In genomic region chr15:78209646-78210348, GRCh38 we compare ENCODE assay signal across 13 cellular contexts. TPM values are rescaled to one million over a fixed set of nuclear protein-coding genes. Genes with fewer than 3 reads are reported as not detected.
DNase-seq lines count a peak whose midpoint lies in the region; ATAC-seq, FAIRE-seq and TF ChIP-seq lines count a peak whose summit lies in the region.
"Had no signal": no experiment of that assay in that cellular context is flagged by ENCODE, and none has a peak within 500 bp of the region (broad histone marks: within the 10 kb centered on the region; RNA-seq: fewer than 3 reads in every experiment).

No MANE protein-coding gene starts in this region.

- H3K27ac ChIP-seq in K562 (ENCODE audit: extremely low read depth, low read depth, low read length) = no peak overlapping the region
- no peak overlapping the region for H3K27ac ChIP-seq in left lung
- peak overlapping the region; percentile 85 for H3K27ac ChIP-seq in temporal lobe (ENCODE audit: low read depth, low read length)

- peak; percentile 14 for DNase-seq in activated CD4-positive, alpha-beta memory T cell treated with anti-CD3 and anti-CD28 coated beads, Interleukin-2, amount 10 ng/mL, durations not matched to agents 7 days and 5 days
- no peak for DNase-seq in activated CD4-positive, alpha-beta memory T cell treated with anti-CD3 and anti-CD28 coated beads for 36 hours
- DNase-seq in K562 (ENCODE audit: extremely low read depth in 1 of 4, low spot score in 3 of 4) = no peak
- DNase-seq in left lung = no peak
- no peak for DNase-seq in activated CD4-positive, alpha-beta T cell treated with anti-CD3 and anti-CD28 coated beads for 1 hour
- no peak for DNase-seq in NOMO-1 treated with dmso at 0.1 percent for 144 hours (lab: John Stamatoyannopoulos, UW; ENCODE audit: unreplicated experiment)
- DNase-seq: glutamatergic neuron, NCI-H187 had no signal

- H3K9ac ChIP-seq in K562 (ENCODE audit: insufficient read depth in 1 of 2, low read depth in 2 of 2, low read length in 2 of 2) = no peak overlapping the region

- TF ChIP-seq RAD21 in K562 (CRISPR knock-in tag; conservative IDR thresholded peaks at IDR 0.05 in 1 of 2, IDR thresholded peaks at IDR 0.05 in 1 of 2) = no peak

- no peak for TF ChIP-seq POLR2A in K562 (conservative IDR thresholded peaks at IDR 0.05)

- no peaks in the 10 kb centered on the region for H3K9me3 Mint-ChIP-seq in activated CD4-positive, alpha-beta memory T cell treated with anti-CD3 and anti-CD28 coated beads, Interleukin-2, amount 10 ng/mL, durations not matched to agents 7 days and 5 days
- H3K9me3 Mint-ChIP-seq in activated CD4-positive, alpha-beta memory T cell treated with anti-CD3 and anti-CD28 coated beads for 36 hours = no peaks in the 10 kb centered on the region
- H3K9me3 Mint-ChIP-seq: activated T-helper 17 cell treated with anti-CD3 and anti-CD28 coated beads, Interleukin-2, amount 50 U/mL, for 72 hours had no signal

- ATAC-seq in K562 (no peak), left lung (peak; percentile 37), HG03432 (IDR thresholded peaks at IDR 0.05; ENCODE audit: unreplicated experiment) (no peak)
- ATAC-seq: activated T-helper 17 cell treated with anti-CD3 and anti-CD28 coated beads, Interleukin-2, amount 50 U/mL, for 72 hours had no signal

- WGBS in K562 (ENCODE audit: insufficient coverage, low coverage, missing lambda C conversion rate) = 21% methylated on average over 7 of the region's 9 CpGs

- no peak overlapping the region for H3K4me3 Mint-ChIP-seq in activated CD4-positive, alpha-beta memory T cell treated with anti-CD3 and anti-CD28 coated beads, Interleukin-2, amount 10 ng/mL, durations not matched to agents 7 days and 5 days
- H3K4me3 Mint-ChIP-seq in activated CD4-positive, alpha-beta memory T cell treated with anti-CD3 and anti-CD28 coated beads for 36 hours = no peak overlapping the region
- H3K4me3 Mint-ChIP-seq: activated T-helper 17 cell treated with anti-CD3 and anti-CD28 coated beads, Interleukin-2, amount 50 U/mL, for 72 hours had no signal

- H3K36me3 ChIP-seq in K562 (ENCODE audit: control insufficient read depth, insufficient read depth, low read length) (no peaks in the 10 kb centered on the region), left lung (no peaks in the 10 kb centered on the region)

- no peak overlapping the region for H3K27ac Mint-ChIP-seq in activated CD4-positive, alpha-beta memory T cell treated with anti-CD3 and anti-CD28 coated beads, Interleukin-2, amount 10 ng/mL, durations not matched to agents 7 days and 5 days
- H3K27ac Mint-ChIP-seq in activated CD4-positive, alpha-beta memory T cell treated with anti-CD3 and anti-CD28 coated beads for 36 hours = no peak overlapping the region
- H3K27ac Mint-ChIP-seq: activated T-helper 17 cell treated with anti-CD3 and anti-CD28 coated beads, Interleukin-2, amount 50 U/mL, for 72 hours had no signal

- in situ Hi-C loops in K562 (cut with MboI) = no loop called here

- no peak overlapping the region for H3K4me2 ChIP-seq in K562 (ENCODE audit: insufficient read depth, low read length)

- no peak for TF ChIP-seq CTCF in K562 (IDR thresholded peaks at IDR 0.05 in 2 of 3, conservative IDR thresholded peaks at IDR 0.05 in 1 of 3; ENCODE audit: insufficient read depth in 2 of 3, low read depth in 1 of 3, low read length in 3 of 3)
- TF ChIP-seq CTCF in left lung (IDR thresholded peaks at IDR 0.05) = no peak

- no peak overlapping the region for H2AFZ ChIP-seq in K562 (ENCODE audit: low read depth, low read length)

- CTCF ChIA-PET in activated CD4-positive, alpha-beta memory T cell treated with anti-CD3 and anti-CD28 coated beads, Interleukin-2, amount 10 ng/mL, durations not matched to agents 7 days and 5 days (lab: Charles Lee) = interaction anchor here (0.7 kb wide), 1 partner anchor 14 kb away, joined by 3 read pairs; no protein-coding TSS in a partner anchor
- CTCF ChIA-PET in activated CD4-positive, alpha-beta memory T cell treated with anti-CD3 and anti-CD28 coated beads for 36 hours (lab: Charles Lee) = interaction anchor here (1.4 kb wide), 1 partner anchor 79 kb away, joined by 4 read pairs; the partner anchor contains the start of gene CIB2
- CTCF ChIA-PET in K562 (lab: Yijun Ruan, JAX; ENCODE audit: low intra/inter-chr PET ratio) = no interaction called here

- TF ChIP-seq EP300 in K562 (IDR thresholded peaks at IDR 0.05; ENCODE audit: low read length) = no peak

- no peaks in the 10 kb centered on the region for H3K79me2 ChIP-seq in K562 (ENCODE audit: control insufficient read depth, insufficient read depth, low read length)

- H3K27me3 Mint-ChIP-seq in activated CD4-positive, alpha-beta memory T cell treated with anti-CD3 and anti-CD28 coated beads, Interleukin-2, amount 10 ng/mL, durations not matched to agents 7 days and 5 days = peaks cover 11% of the 10 kb centered on the region
- H3K27me3 Mint-ChIP-seq in activated CD4-positive, alpha-beta memory T cell treated with anti-CD3 and anti-CD28 coated beads for 36 hours = no peaks in the 10 kb centered on the region

- POLR2A ChIA-PET in activated CD4-positive, alpha-beta memory T cell treated with anti-CD3 and anti-CD28 coated beads, Interleukin-2, amount 10 ng/mL, durations not matched to agents 7 days and 5 days (lab: Charles Lee) = no interaction called here
- POLR2A ChIA-PET in activated CD4-positive, alpha-beta memory T cell treated with anti-CD3 and anti-CD28 coated beads for 36 hours (lab: Charles Lee) = no interaction called here
- POLR2A ChIA-PET in K562 (lab: Yijun Ruan, JAX) = interaction anchor here (0.6 to 1.2 kb wide), 3 partner anchors 11 to 188 kb away, joined by 3 read pairs; no protein-coding TSS in a partner anchor

- H3K9me3 ChIP-seq in K562 (replicated peaks; ENCODE audit: control insufficient read depth, insufficient read depth, low read depth, low read length) (no peaks in the 10 kb centered on the region), left lung (no peaks in the 10 kb centered on the region)

- H3K4me1 ChIP-seq in K562 (replicated peaks in 1 of 2; ENCODE audit: control insufficient read depth in 2 of 2, insufficient read depth in 2 of 2, low read length in 2 of 2) (peaks cover 20% of the 10 kb centered on the region in 2 experiments; a peak in 4 of 5 replicates), left lung (no peaks in the 10 kb centered on the region)

- FAIRE-seq in K562 (lab: Jason Lieb, UNC) = peak; percentile 67
- FAIRE-seq: G401.6 had no signal

- H3K36me3 Mint-ChIP-seq in activated CD4-positive, alpha-beta memory T cell treated with anti-CD3 and anti-CD28 coated beads, Interleukin-2, amount 10 ng/mL, durations not matched to agents 7 days and 5 days (ENCODE audit: low read depth) = no peaks in the 10 kb centered on the region
- H3K36me3 Mint-ChIP-seq in activated CD4-positive, alpha-beta memory T cell treated with anti-CD3 and anti-CD28 coated beads for 36 hours = no peaks in the 10 kb centered on the region

- H3K9me1 ChIP-seq in K562 (ENCODE audit: control insufficient read depth, insufficient read depth, low read length) = no peaks in the 10 kb centered on the region

- BruUV-seq in K562 (replicated peaks; lab: Mats Ljungman, UMichigan) = no TSS peak

- H4K20me1 ChIP-seq in K562 (replicated peaks; ENCODE audit: control insufficient read depth, insufficient read depth, low read length) = 0 out of 2 replicates have a peak, but pooled peaks cover 3% of the 10 kb centered on the region

- intact Hi-C loops in activated CD4-positive, alpha-beta memory T cell treated with anti-CD3 and anti-CD28 coated beads for 36 hours (cut with micrococcal nuclease) = no loop called here
- intact Hi-C loops in K562 (cut with micrococcal nuclease) = no loop called here
- intact Hi-C loops in left lung (cut with DNase I) = no loop called here

- no peaks in the 10 kb centered on the region for H3K4me1 Mint-ChIP-seq in activated CD4-positive, alpha-beta memory T cell treated with anti-CD3 and anti-CD28 coated beads, Interleukin-2, amount 10 ng/mL, durations not matched to agents 7 days and 5 days
- H3K4me1 Mint-ChIP-seq in activated CD4-positive, alpha-beta memory T cell treated with anti-CD3 and anti-CD28 coated beads for 36 hours (ENCODE audit: low read depth) = no peaks in the 10 kb centered on the region
- H3K4me1 Mint-ChIP-seq: activated T-helper 17 cell treated with anti-CD3 and anti-CD28 coated beads, Interleukin-2, amount 50 U/mL, for 72 hours had no signal

- H3K27me3 ChIP-seq in K562 (ENCODE audit: control insufficient read depth in 2 of 2, insufficient read depth in 2 of 2, low read length in 2 of 2) (peaks cover 0 to 12% of the 10 kb centered on the region in 2 experiments; a peak in 2 of 5 replicates), left lung (peaks cover 0 to 3% of the 10 kb centered on the region in 2 donors)

- H3K4me3 ChIP-seq in K562 (no peak overlapping the region), left lung (no peak overlapping the region)

RNA-seq across cellular contexts. Expression of gene ACSBG1, which starts 24.6 kb away (rescaled TPM):
- total RNA-seq in activated CD4-positive, alpha-beta memory T cell treated with anti-CD3 and anti-CD28 coated beads, Interleukin-2, amount 10 ng/mL, durations not matched to agents 7 days and 5 days = not detected
- under 1 TPM in 1 of 2 experiments, not detected in 1; 0.26 TPM for total RNA-seq in activated CD4-positive, alpha-beta memory T cell treated with anti-CD3 and anti-CD28 coated beads for 36 hours
- 9.2 and 9.5 TPM in 2 replicates for total RNA-seq in K562 (2011; cell fraction: chromatin; rRNA removed; ENCODE audit: low replicate concordance)
- total RNA-seq in K562 (2011; cell fraction: nucleolus; rRNA removed) = 5.3 and 7.0 TPM in 2 replicates
- 7.6 and 8.9 TPM in 2 replicates for total RNA-seq in K562 (2011; cell fraction: nucleoplasm; rRNA removed)
- total RNA-seq in K562 (2014; rRNA removed) (2.5 and 3.3 TPM in 2 replicates), K562 (2014; rRNA removed; fragmentation: Illumina TruSeq; extraction: Trizol) (3.1 and 3.7 TPM in 2 replicates), K562 (2015; rRNA removed; fragmentation: Illumina TruSeq; extraction: Trizol) (0.83 TPM in 2 replicates), K562 (2021) (2.6 and 3.3 TPM in 2 replicates), left lung (1 to 10 TPM in 1 of 2 donors, not detected in 1; 1.9 TPM), temporal lobe (3.0 TPM)
- polyA plus RNA-seq in K562 (2011; rRNA removed) (1.2 and 2.0 TPM in 2 replicates), K562 (2014; fragmentation: Illumina TruSeq; extraction: Trizol) (4.8 and 6.4 TPM in 2 replicates), K562 (2014; fragmentation: Nextera tagmentation; extraction: Ambion mirVana) (under 1 TPM; 0.36 to 0.75 TPM), K562 (2014; rRNA removed) (4.6 and 5.0 TPM in 2 replicates)
- 1.9 and 4.0 TPM in 2 replicates for polyA plus RNA-seq in K562 (2011; cell fraction: cytosol; rRNA removed)
- polyA plus RNA-seq in K562 (2011; cell fraction: nucleus; rRNA removed) = 3.7 and 12.6 TPM in 2 replicates
- polyA plus RNA-seq in K562 (2012) = 1.3 and 1.4 TPM in 2 replicates
- polyA minus RNA-seq in K562 (2011; rRNA and poly(A)+ RNA removed) = 0.72 and 3.4 TPM in 2 replicates
- polyA minus RNA-seq in K562 (2011; cell fraction: cytosol; rRNA and poly(A)+ RNA removed) = 1.1 TPM in 1 of 2 replicates, not detected in the other
- polyA minus RNA-seq in K562 (2011; cell fraction: nucleus; rRNA and poly(A)+ RNA removed) = 3.0 and 5.5 TPM in 2 replicates
- total RNA-seq: activated T-helper 17 cell treated with anti-CD3 and anti-CD28 coated beads, Interleukin-2, amount 50 U/mL, for 72 hours had no signal

RNA-seq across cellular contexts. Expression of gene DNAJA4, which starts 54.6 kb away (rescaled TPM):
- 10 to 100 TPM; 27.7 to 30.9 TPM for total RNA-seq in activated CD4-positive, alpha-beta memory T cell treated with anti-CD3 and anti-CD28 coated beads, Interleukin-2, amount 10 ng/mL, durations not matched to agents 7 days and 5 days
- total RNA-seq in activated CD4-positive, alpha-beta memory T cell treated with anti-CD3 and anti-CD28 coated beads for 36 hours = 10 to 100 TPM; 36.3 to 39.6 TPM
- 0.12 and 0.23 TPM in 2 replicates for total RNA-seq in K562 (2011; cell fraction: chromatin; rRNA removed; ENCODE audit: low replicate concordance)
- total RNA-seq in K562 (2011; cell fraction: nucleolus; rRNA removed) = 0.33 TPM in 1 of 2 replicates, not detected in the other
- total RNA-seq in K562 (2011; cell fraction: nucleoplasm; rRNA removed) = 0.15 TPM in 1 of 2 replicates, not detected in the other
- total RNA-seq in K562 (2014; rRNA removed) = not detected in 2 replicates
- total RNA-seq in K562 (2014; rRNA removed; fragmentation: Illumina TruSeq; extraction: Trizol) = 0.11 TPM in 1 of 2 replicates, not detected in the other
- total RNA-seq in K562 (2015; rRNA removed; fragmentation: Illumina TruSeq; extraction: Trizol) = 0.08 TPM in 1 of 2 replicates, not detected in the other
- 0.16 and 0.25 TPM in 2 replicates for total RNA-seq in K562 (2021)
- 0.05 and 0.15 TPM in 2 replicates for polyA plus RNA-seq in K562 (2011; rRNA removed)
- polyA plus RNA-seq in K562 (2011; cell fraction: cytosol; rRNA removed) = 0.03 TPM in 1 of 2 replicates, not detected in the other
- 0.28 and 0.50 TPM in 2 replicates for polyA plus RNA-seq in K562 (2011; cell fraction: nucleus; rRNA removed)
- 0.33 and 0.56 TPM in 2 replicates for polyA plus RNA-seq in K562 (2012)
- polyA plus RNA-seq in K562 (2014; fragmentation: Illumina TruSeq; extraction: Trizol) = not detected in 2 replicates
- polyA plus RNA-seq in K562 (2014; fragmentation: Nextera tagmentation; extraction: Ambion mirVana) = 1 to 10 TPM in 1 of 2 experiments, under 1 TPM in 1; 0.56 to 1.0 TPM
- 0.09 TPM in 1 of 2 replicates, not detected in the other for polyA plus RNA-seq in K562 (2014; rRNA removed)
- 0.21 TPM in 1 of 2 replicates, not detected in the other for polyA minus RNA-seq in K562 (2011; rRNA and poly(A)+ RNA removed)
- polyA minus RNA-seq in K562 (2011; cell fraction: cytosol; rRNA and poly(A)+ RNA removed) = 1.1 and 3.1 TPM in 2 replicates
- 0.11 and 0.40 TPM in 2 replicates for polyA minus RNA-seq in K562 (2011; cell fraction: nucleus; rRNA and poly(A)+ RNA removed)
- 10 to 100 TPM; 17.2 to 22.3 TPM for total RNA-seq in left lung
- 23.1 TPM for total RNA-seq in temporal lobe
- total RNA-seq: HT1080 had no signal

Comparison
In these comparisons a context has a peak if more than half of its experiments do, and no peak if none do; other contexts are left out.
1. RNA of gene DNAJA4, which starts 54.6 kb away (total RNA-seq): 36.3 to 39.6 TPM in activated CD4-positive, alpha-beta memory T cell treated with anti-CD3 and anti-CD28 coated beads for 36 hours, 27.7 to 30.9 TPM in activated CD4-positive, alpha-beta memory T cell treated with anti-CD3 and anti-CD28 coated beads, Interleukin-2, amount 10 ng/mL, durations not matched to agents 7 days and 5 days, 23.1 TPM in temporal lobe (single experiment) and 17.2 to 22.3 TPM in left lung; 0.08 to 0.33 TPM in K562; every median in the first group is over 10 times any median in the second.